In the genomic region with DNA sequence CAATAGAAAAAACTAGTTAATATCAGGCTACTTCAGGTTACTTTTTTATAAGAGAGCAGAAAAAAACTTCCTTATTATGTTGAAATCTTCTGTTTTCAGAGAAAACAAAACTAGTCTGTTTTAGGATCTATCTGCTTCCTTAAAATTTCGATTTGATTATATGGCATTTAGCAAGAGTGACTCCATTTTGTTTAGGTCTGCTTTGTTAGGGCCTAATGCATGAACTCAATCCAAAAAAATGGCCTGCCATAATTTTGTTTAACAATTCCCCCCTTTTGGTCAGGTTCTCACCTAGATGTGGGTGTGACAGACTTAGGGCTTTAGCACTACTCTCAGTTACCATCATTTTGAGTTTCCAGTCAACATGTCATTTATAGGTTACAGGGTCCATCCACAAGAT, we compare ENCODE assay signal across 28 cellular contexts.
"Had no signal": no experiment of that assay in that cellular context is flagged by ENCODE, and none has a peak within 500 bp of the region (broad histone marks: within the 10 kb centered on the region; RNA-seq: fewer than 3 reads in every experiment).

No MANE protein-coding gene starts in this region.

- H3K9me3 ChIP-seq: colonic mucosa, esophagus muscularis mucosa, esophagus squamous epithelium, gastrocnemius medialis, gastroesophageal sphincter, heart left ventricle, heart right ventricle had no signal

- ATAC-seq: effector memory CD8-positive, alpha-beta T cell; esophagus mucosa; foreskin keratinocyte; gastrocnemius medialis; gastroesophageal sphincter; heart left ventricle; heart right ventricle had no signal

- H3K36me3 ChIP-seq: colonic mucosa, esophagus muscularis mucosa, esophagus squamous epithelium, gastrocnemius medialis, gastroesophageal sphincter, heart left ventricle, heart right ventricle had no signal

- H3K27me3 ChIP-seq: colonic mucosa, esophagus muscularis mucosa, foreskin keratinocyte, gastrocnemius medialis, gastroesophageal sphincter, heart left ventricle, heart right ventricle, hepatocyte had no signal

- H3K27ac ChIP-seq: colonic mucosa, coronary artery, dorsolateral prefrontal cortex, epithelial cell of prostate, esophagus muscularis mucosa, esophagus squamous epithelium, foreskin keratinocyte, gastrocnemius medialis, gastroesophageal sphincter, heart left ventricle, heart right ventricle, hepatocyte had no signal

- H2AFZ ChIP-seq: hepatocyte had no signal

- H3K4me2 ChIP-seq: hepatocyte had no signal

- H3K4me1 ChIP-seq: colonic mucosa, esophagus muscularis mucosa, esophagus squamous epithelium, foreskin keratinocyte, gastrocnemius medialis, gastroesophageal sphincter, heart left ventricle, heart right ventricle had no signal

- DNase-seq: colonic mucosa; cortex of kidney; dermis blood vessel endothelial cell; dorsolateral prefrontal cortex; effector CD4-positive, alpha-beta T cell; effector CD8-positive, alpha-beta T cell; effector memory CD8-positive, alpha-beta T cell; endodermal cell; erythroblast; esophagus squamous epithelium; foreskin fibroblast; foreskin keratinocyte; foreskin melanocyte; gastrocnemius medialis; glutamatergic neuron; head of caudate nucleus; heart left ventricle; heart right ventricle had no signal

- H3K4me3 ChIP-seq: colonic mucosa, coronary artery, dorsolateral prefrontal cortex, esophagus muscularis mucosa, esophagus squamous epithelium, gastrocnemius medialis, gastroesophageal sphincter, heart left ventricle, heart right ventricle, hepatocyte had no signal

- H3K79me2 ChIP-seq: hepatocyte had no signal

- FAIRE-seq: colon, endometrium, endothelial cell of umbilical vein, frontal cortex had no signal
